16 cellular contexts compared by ENCODE assay signal in genomic region chr12:121829250-121829918, GRCh38. TPM values are rescaled to one million over a fixed set of nuclear protein-coding genes. Genes with fewer than 3 reads are reported as not detected.
DNase-seq lines count a peak whose midpoint lies in the region; ATAC-seq, FAIRE-seq and TF ChIP-seq lines count a peak whose summit lies in the region.
"Had no signal": no experiment of that assay in that cellular context is flagged by ENCODE, and none has a peak within 500 bp of the region (broad histone marks: within the 10 kb centered on the region; RNA-seq: fewer than 3 reads in every experiment).

No MANE protein-coding gene starts in this region.

- no peaks in the 10 kb centered on the region for H3K27me3 ChIP-seq in small intestine (ENCODE audit: control insufficient read depth in 2 of 2, insufficient read depth in 2 of 2, low read length in 2 of 2)
- H3K27me3 ChIP-seq: esophagus squamous epithelium had no signal

- DNase-seq in A549 (ENCODE audit: low read depth in 1 of 2, low spot score in 1 of 2) (no peak), M059J (ENCODE audit: low read depth) (peak; percentile 21), astrocyte of the hippocampus (ENCODE audit: low read depth, low spot score) (peak; percentile 32), NCI-H2029 treated with DMSO at 0.1 percent for 48 hours (lab: John Stamatoyannopoulos, UW) (no peak), COLO668 (lab: John Stamatoyannopoulos, UW; ENCODE audit: unreplicated experiment) (no peak), small intestine (no peak)
- DNase-seq: activated CD4-positive, alpha-beta T cell treated with anti-CD3 and anti-CD28 coated beads for 48 hours; activated T-cell treated with anti-CD3 and anti-CD28 coated beads, Interleukin-2, amount 50 U/mL, for 48 hours; AML-193; aorta; DMS79 treated with DMSO at 0.1 percent for 48 hours; esophagus squamous epithelium; NCI-H1694 treated with DMSO at 0.1 percent for 48 hours; NCI-H524 treated with DMSO at 0.1 percent for 48 hours; trophoblast cell had no signal

- POLR2A ChIA-PET in A549 (lab: Yijun Ruan, JAX), result no interaction called here

- no peak for TF ChIP-seq POLR2A in A549 (IDR thresholded peaks at IDR 0.05; ENCODE audit: low read length)

- TF ChIP-seq RAD21 in A549 (conservative IDR thresholded peaks at IDR 0.05 in 1 of 2, IDR thresholded peaks at IDR 0.05 in 1 of 2), result no peak

- H3K27ac ChIP-seq in A549 (no peak overlapping the region), small intestine (ENCODE audit: low read depth in 1 of 2, low read length in 1 of 2) (no peak overlapping the region)
- H3K27ac ChIP-seq: esophagus squamous epithelium had no signal

- ATAC-seq in A549, result peak; percentile 20 to 48; a peak in 2 of 6 replicates

- H3K4me3 ChIP-seq in A549, result no peak overlapping the region
- no peak overlapping the region for H3K4me3 ChIP-seq in small intestine (ENCODE audit: low read depth in 1 of 2, low read length in 2 of 2)
- H3K4me3 ChIP-seq: esophagus squamous epithelium had no signal

- FAIRE-seq in A549 (lab: Jason Lieb, UNC), result no peak
- no peak for FAIRE-seq in small intestine (lab: Jason Lieb, UNC)

- no peak for TF ChIP-seq CTCF in A549 (IDR thresholded peaks at IDR 0.05)

- H3K4me2 ChIP-seq in A549, result no peak overlapping the region

- H3K36me3 ChIP-seq in small intestine (ENCODE audit: control insufficient read depth in 2 of 2, insufficient read depth in 2 of 2, low read length in 2 of 2), result peaks cover 20 to 42% of the 10 kb centered on the region in 2 donors

- no peaks in the 10 kb centered on the region for H3K4me1 ChIP-seq in A549
- H3K4me1 ChIP-seq in small intestine (ENCODE audit: control insufficient read depth in 2 of 2, insufficient read depth in 1 of 2, low read depth in 1 of 2, low read length in 1 of 2), result no peaks in the 10 kb centered on the region
- H3K4me1 ChIP-seq: esophagus squamous epithelium had no signal

- CTCF ChIA-PET in A549 (lab: Yijun Ruan, JAX), result interaction anchor here (72.2 kb wide), 1 partner anchor 44 kb away, joined by 2657 read pairs; the partner anchor contains the start of genes RHOF and SETD1B

- no peaks in the 10 kb centered on the region for H3K9me3 ChIP-seq in A549
- no peaks in the 10 kb centered on the region for H3K9me3 ChIP-seq in small intestine (ENCODE audit: control insufficient read depth, low read depth)
- H3K9me3 ChIP-seq: esophagus squamous epithelium had no signal

- 88% methylated on average over 7 of the region's 7 CpGs for WGBS in A549 (ENCODE audit: missing lambda C conversion rate)
- 85 to 90% (median 88%) methylated on average over 7 of the region's 7 CpGs for WGBS in small intestine, 3 donors

- no peak for TF ChIP-seq EP300 in A549 (IDR thresholded peaks at IDR 0.05)

TF ChIP-seq in A549, 52 proteins besides CTCF, POLR2A, EP300 and RAD21:
- TF ChIP-seq BCL3 (IDR thresholded peaks at IDR 0.05), result no peak
- TF ChIP-seq CHD2 (IDR thresholded peaks at IDR 0.05; ENCODE audit: low read length, partially characterized antibody), result no peak
- TF ChIP-seq EHF (CRISPR knock-in tag; IDR thresholded peaks at IDR 0.05), result no peak
- no peak for TF ChIP-seq HOXA7 (CRISPR knock-in tag; IDR thresholded peaks at IDR 0.05)
- TF ChIP-seq SREBF2 (IDR thresholded peaks at IDR 0.05), result no peak
- TF ChIP-seq MAZ (IDR thresholded peaks at IDR 0.05; ENCODE audit: borderline replicate concordance, low read depth, low read length), result no peak
- no peak for TF ChIP-seq ATOH8 (CRISPR knock-in tag; IDR thresholded peaks at IDR 0.05; ENCODE audit: low read depth)
- no peak for TF ChIP-seq JUNB (IDR thresholded peaks at IDR 0.05)
- no peak for TF ChIP-seq NFE2L2 (conservative IDR thresholded peaks at IDR 0.05; ENCODE audit: low read length)
- TF ChIP-seq ZFP36 (IDR thresholded peaks at IDR 0.05; ENCODE audit: borderline replicate concordance, partially characterized antibody), result no peak
- TF ChIP-seq FOXS1 (CRISPR knock-in tag; IDR thresholded peaks at IDR 0.05), result no peak
- no peak for TF ChIP-seq RARB (CRISPR knock-in tag; IDR thresholded peaks at IDR 0.05)
- no peak for TF ChIP-seq FOSB (CRISPR knock-in tag; IDR thresholded peaks at IDR 0.05)

RNA-seq across cellular contexts. Expression of gene SETD1B, which starts 25.6 kb away (rescaled TPM):
- polyA plus RNA-seq in A549 (2011; rRNA removed), result 1.1 and 2.1 TPM in 2 replicates
- polyA plus RNA-seq in A549 (2012; cell fraction: cytosol; rRNA removed), result 2.2 and 3.1 TPM in 2 replicates
- polyA plus RNA-seq in A549 (2012; cell fraction: nucleus; rRNA removed), result 6.5 and 9.1 TPM in 2 replicates
- polyA plus RNA-seq in A549 (2017; fragmentation: RNase III; extraction: RNeasy Plus Mini Kit Qiagen cat#74134 plus additional on column Dnase treatment), result 7.4 to 8.6 TPM (median 8.0 TPM) in 3 replicates
- polyA minus RNA-seq in A549 (2011; rRNA and poly(A)+ RNA removed), result 2.6 and 4.2 TPM in 2 replicates
- 2.7 and 3.9 TPM in 2 replicates for total RNA-seq in M059J (2014; rRNA removed; shearing (Covaris generic))
- 1 to 10 TPM; 3.6 to 9.4 (median 3.8) TPM for polyA plus RNA-seq in small intestine

RNA-seq across cellular contexts. Expression of gene HPD, which starts 29.3 kb away (rescaled TPM):
- polyA plus RNA-seq in A549 (2011; rRNA removed), result 1.3 and 1.7 TPM in 2 replicates
- 1.7 and 2.0 TPM in 2 replicates for polyA plus RNA-seq in A549 (2012; cell fraction: cytosol; rRNA removed)
- 0.98 and 1.4 TPM in 2 replicates for polyA plus RNA-seq in A549 (2012; cell fraction: nucleus; rRNA removed)
- polyA plus RNA-seq in A549 (2017; fragmentation: RNase III; extraction: RNeasy Plus Mini Kit Qiagen cat#74134 plus additional on column Dnase treatment), result 1.8 to 2.6 TPM (median 2.0 TPM) in 3 replicates
- polyA minus RNA-seq in A549 (2011; rRNA and poly(A)+ RNA removed), result 1.6 and 2.8 TPM in 2 replicates
- total RNA-seq in M059J (2014; rRNA removed; shearing (Covaris generic)), result 2.3 and 3.7 TPM in 2 replicates
- polyA plus RNA-seq in small intestine, result under 1 TPM in 1 of 3 donors, not detected in 2; 0.78 TPM
- total RNA-seq: T-helper 2 cell treated with Interferon-gamma antibody and Interleukin-4, amounts not matched to agents 100 ng/mL and 5 ng/mL, for 36 hours had no signal

RNA-seq across cellular contexts. Expression of gene RHOF, which starts 35.9 kb away (rescaled TPM):
- polyA plus RNA-seq in A549 (2011; rRNA removed) (47.1 and 48.0 TPM in 2 replicates), A549 (2017; fragmentation: RNase III; extraction: RNeasy Plus Mini Kit Qiagen cat#74134 plus additional on column Dnase treatment) (48.6 to 52.3 TPM (median 51.8 TPM) in 3 replicates), small intestine (10 to 100 TPM; 13.3 to 75.9 (median 44.5) TPM)
- polyA plus RNA-seq in A549 (2012; cell fraction: cytosol; rRNA removed), result 84.7 and 94.6 TPM in 2 replicates
- 108 and 113 TPM in 2 replicates for polyA plus RNA-seq in A549 (2012; cell fraction: nucleus; rRNA removed)
- polyA minus RNA-seq in A549 (2011; rRNA and poly(A)+ RNA removed), result 88.9 and 139 TPM in 2 replicates
- 0.27 and 0.42 TPM in 2 replicates for total RNA-seq in M059J (2014; rRNA removed; shearing (Covaris generic))

RNA-seq across cellular contexts. Expression of gene PSMD9, which starts 59.2 kb away (rescaled TPM):
- polyA plus RNA-seq in A549 (2011; rRNA removed) (81.4 and 89.3 TPM in 2 replicates), A549 (2017; fragmentation: RNase III; extraction: RNeasy Plus Mini Kit Qiagen cat#74134 plus additional on column Dnase treatment) (147 to 164 TPM (median 154 TPM) in 3 replicates), small intestine (100 to 1,000 TPM in 1 of 3 donors, 10 to 100 TPM in 2; 80.5 to 123 (median 97.5) TPM)
- 215 and 228 TPM in 2 replicates for polyA plus RNA-seq in A549 (2012; cell fraction: cytosol; rRNA removed)
- 141 and 143 TPM in 2 replicates for polyA plus RNA-seq in A549 (2012; cell fraction: nucleus; rRNA removed)
- polyA minus RNA-seq in A549 (2011; rRNA and poly(A)+ RNA removed), result 32.1 and 48.0 TPM in 2 replicates
- total RNA-seq in M059J (2014; rRNA removed; shearing (Covaris generic)), result 65.7 and 73.8 TPM in 2 replicates

Comparison
In these comparisons a context has a peak if more than half of its experiments do, and no peak if none do; other contexts are left out.
1. DNase-seq: peak in M059J (single experiment) and astrocyte of the hippocampus (single experiment); none in A549 (0 of 2), NCI-H2029 treated with DMSO at 0.1 percent for 48 hours (single experiment), COLO668 (single experiment) and small intestine (single experiment).